In genomic region chr11:67439321-67440228, GRCh38 we compare ENCODE assay signal across 8 cellular contexts. TPM values are rescaled to one million over a fixed set of nuclear protein-coding genes. Genes with fewer than 3 reads are reported as not detected.
A peak's percentile ranks its signal among the peaks of the same experiment; 100 is the strongest.
DNase-seq lines count a peak whose midpoint lies in the region; ATAC-seq and TF ChIP-seq lines count a peak whose summit lies in the region.

No MANE protein-coding gene starts in this region.

- no peaks in the 10 kb centered on the region for H3K9me3 Mint-ChIP-seq in neural progenitor cell

- 0 out of 2 replicates have a peak, but pooled peaks cover 6% of the 10 kb centered on the region for H3K79me2 ChIP-seq in PC-3 (ENCODE audit: low read length)
- no peaks in the 10 kb centered on the region for H3K79me2 ChIP-seq in neural progenitor cell (ENCODE audit: low read depth)

- H3K36me3 ChIP-seq in PC-3 (ENCODE audit: low read depth, low read length): peaks cover 10% of the 10 kb centered on the region; the same call in 1 of the 2 replicates
- H3K36me3 ChIP-seq in neural progenitor cell: no peaks in the 10 kb centered on the region

- H3K4me2 ChIP-seq in PC-3 (ENCODE audit: low read length) (no peak overlapping the region), neural progenitor cell (no peak overlapping the region)

- DNase-seq in stimulated activated CD4-positive, alpha-beta T cell treated with anti-CD3 and anti-CD28 coated beads, Interleukin-1b, Interleukin-23, amount 100 ng/mL, for 48 hours: peak; percentile 52
- no peak for DNase-seq in stimulated activated CD4-positive, alpha-beta T cell treated with anti-CD3 and anti-CD28 coated beads, Interleukin-2, amount 100 ng/mL, for 48 hours
- peak; percentile 36 for DNase-seq in PC-3
- DNase-seq in choroid plexus epithelial cell (ENCODE audit: low read depth): no peak
- DNase-seq in neural progenitor cell (ENCODE audit: low spot score): no peak
- no peak for DNase-seq in NCI-H187 treated with DMSO at 0.1 percent for 48 hours (lab: John Stamatoyannopoulos, UW)

- H3K27ac Mint-ChIP-seq in neural progenitor cell: peak overlapping the region; percentile 85

- H2AFZ ChIP-seq in PC-3 (ENCODE audit: low read length): no peak overlapping the region
- H2AFZ ChIP-seq in neural progenitor cell (replicated peaks): no peak overlapping the region

- H3K9me2 ChIP-seq in PC-3 (replicated peaks; ENCODE audit: low read length): no peaks in the 10 kb centered on the region

- H3K27ac ChIP-seq in PC-3 (ENCODE audit: low read length): no peak overlapping the region
- no peak overlapping the region for H3K27ac ChIP-seq in neural progenitor cell

- H3K36me3 Mint-ChIP-seq in neural progenitor cell: peaks cover 8% of the 10 kb centered on the region

- ATAC-seq in PC-3: peak; percentile 19
- no peak for ATAC-seq in GM21390 (IDR thresholded peaks at IDR 0.05; ENCODE audit: unreplicated experiment)
- no peak for ATAC-seq in HG03439 (IDR thresholded peaks at IDR 0.05; ENCODE audit: unreplicated experiment)

- H3K9ac ChIP-seq in PC-3 (ENCODE audit: low read length) (no peak overlapping the region), neural progenitor cell (no peak overlapping the region)

- no peaks in the 10 kb centered on the region for H3K9me3 ChIP-seq in PC-3 (ENCODE audit: low read length)
- no peaks in the 10 kb centered on the region for H3K9me3 ChIP-seq in neural progenitor cell (ENCODE audit: low read depth)

- peaks cover 9% of the 10 kb centered on the region for H3F3A ChIP-seq in PC-3 (ENCODE audit: low read length, unreplicated experiment)
- peaks cover 19% of the 10 kb centered on the region for H3F3A ChIP-seq in neural progenitor cell (ENCODE audit: low read depth)

- H3K27me3 Mint-ChIP-seq in neural progenitor cell (ENCODE audit: insufficient read depth, low read depth): peaks cover 2% of the 10 kb centered on the region

- POLR2A ChIA-PET in PC-3 (lab: Charles Lee; ENCODE audit: unreplicated experiment): interaction anchor here (0.7 kb wide), 1 partner anchor 11 kb away, joined by 3 read pairs; no protein-coding TSS in a partner anchor

- H3K4me3 Mint-ChIP-seq in neural progenitor cell: peak overlapping the region; percentile 67

- CTCF ChIA-PET in PC-3 (lab: Charles Lee): no interaction called here

- no peaks in the 10 kb centered on the region for H4K20me1 ChIP-seq in PC-3 (ENCODE audit: low read length)
- no peaks in the 10 kb centered on the region for H4K20me1 ChIP-seq in neural progenitor cell (ENCODE audit: low read depth)

- peaks cover 6% of the 10 kb centered on the region for H3K4me1 Mint-ChIP-seq in neural progenitor cell

- H3K27me3 ChIP-seq in PC-3 (ENCODE audit: low read length): no peaks in the 10 kb centered on the region
- no peaks in the 10 kb centered on the region for H3K27me3 ChIP-seq in neural progenitor cell

- BruUV-seq in PC-3 (replicated peaks; lab: Mats Ljungman, UMichigan): no TSS peak

- 0 out of 2 replicates have a peak, but pooled peaks cover 6% of the 10 kb centered on the region for H3K4me1 ChIP-seq in PC-3 (ENCODE audit: insufficient read depth, low read length)
- H3K4me1 ChIP-seq in neural progenitor cell: no peaks in the 10 kb centered on the region

- TF ChIP-seq CTCF in PC-3 (conservative IDR thresholded peaks at IDR 0.05; ENCODE audit: low read depth, low read length) (peak; percentile 64), choroid plexus epithelial cell (conservative IDR thresholded peaks at IDR 0.05; ENCODE audit: low read depth, low read length) (peak; percentile 22), neural progenitor cell (IDR thresholded peaks at IDR 0.05) (peak; percentile 16)

- intact Hi-C loops in PC-3 (cut with micrococcal nuclease): no loop called here

- H3K4me3 ChIP-seq in PC-3 (ENCODE audit: low read length): no peak overlapping the region
- no peak overlapping the region for H3K4me3 ChIP-seq in choroid plexus epithelial cell (ENCODE audit: low read depth, low read length)
- no peak overlapping the region for H3K4me3 ChIP-seq in neural progenitor cell

RNA-seq across cellular contexts. Expression of gene PTPRCAP, which starts 2.1 kb away (rescaled TPM):
- total RNA-seq in PC-3 (2014; rRNA removed) (0.15 and 0.29 TPM in 2 replicates), neural progenitor cell (ENCODE audit: low replicate concordance) (1.1 TPM in 1 of 2 replicates, not detected in the other)

RNA-seq across cellular contexts. Expression of gene CORO1B, which starts 3.7 kb away (rescaled TPM):
- total RNA-seq in PC-3 (2014; rRNA removed): 209 and 250 TPM in 2 replicates
- 25.5 and 68.4 TPM in 2 replicates for total RNA-seq in neural progenitor cell (ENCODE audit: low replicate concordance)

RNA-seq across cellular contexts. Expression of gene RPS6KB2, which starts 11.3 kb away (rescaled TPM):
- 170 and 208 TPM in 2 replicates for total RNA-seq in PC-3 (2014; rRNA removed)
- total RNA-seq in neural progenitor cell (ENCODE audit: low replicate concordance): 23.7 and 51.3 TPM in 2 replicates

RNA-seq across cellular contexts. Expression of gene GPR152, which starts 13.0 kb away (rescaled TPM):
- not detected in 2 replicates for total RNA-seq in PC-3 (2014; rRNA removed)
- total RNA-seq in neural progenitor cell (ENCODE audit: low replicate concordance): not detected in 2 replicates

RNA-seq across cellular contexts. Expression of gene CABP4, which starts 15.6 kb away (rescaled TPM):
- total RNA-seq in PC-3 (2014; rRNA removed): 0.55 TPM in 1 of 2 replicates, not detected in the other
- total RNA-seq in neural progenitor cell (ENCODE audit: low replicate concordance): not detected in 2 replicates

Comparison
In these comparisons a context has a peak if more than half of its experiments do, and no peak if none do; other contexts are left out.
1. DNase-seq: peak in stimulated activated CD4-positive, alpha-beta T cell treated with anti-CD3 and anti-CD28 coated beads, Interleukin-1b, Interleukin-23, amount 100 ng/mL, for 48 hours (single experiment) and PC-3 (single experiment); none in stimulated activated CD4-positive, alpha-beta T cell treated with anti-CD3 and anti-CD28 coated beads, Interleukin-2, amount 100 ng/mL, for 48 hours (0 of 2), choroid plexus epithelial cell (single experiment), neural progenitor cell (single experiment) and NCI-H187 treated with DMSO at 0.1 percent for 48 hours (single experiment).
2. Peak in every context shown above with its lines, with median percentiles within 50 percentile points of each other: CTCF ChIP-seq.